1 cellular context compared by ENCODE assay signal in the genomic region with DNA sequence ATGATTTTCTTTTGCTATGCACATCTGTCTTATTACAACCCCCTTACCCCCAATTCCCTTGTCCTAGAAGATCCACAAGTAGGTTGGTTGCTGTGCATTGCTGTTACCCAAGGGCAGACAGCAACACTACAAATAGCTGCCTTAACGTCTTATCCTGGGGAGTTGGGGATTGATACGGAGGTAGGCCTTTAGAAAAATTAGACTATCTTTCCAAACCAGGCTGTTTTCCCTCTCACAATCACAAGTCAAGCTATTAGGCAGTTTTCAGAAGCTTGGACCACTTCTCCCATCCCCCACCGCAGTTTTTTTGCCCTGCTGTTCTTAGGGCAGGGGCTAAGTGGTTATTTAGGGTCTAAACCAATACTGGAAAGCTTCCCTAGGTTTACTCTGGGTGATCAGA.
TF ChIP-seq lines count a peak whose summit lies in the region.

No MANE protein-coding gene starts in this region.

TF ChIP-seq in K562, 482 proteins besides CTCF, POLR2A, EP300 and RAD21 (continues in another document):
- TF ChIP-seq ELF1 (tag; IDR thresholded peaks at IDR 0.05) (no peak), ZBTB7A (IDR thresholded peaks at IDR 0.05; ENCODE audit: borderline replicate concordance, control insufficient read depth, low read depth, low read length) (no peak), CHD1 (IDR thresholded peaks at IDR 0.05; ENCODE audit: low read length) (no peak), ZNF764 (CRISPR knock-in tag; IDR thresholded peaks at IDR 0.05; ENCODE audit: low read depth) (no peak), POLR3G (IDR thresholded peaks at IDR 0.05; ENCODE audit: extremely low read depth, insufficient read length, insufficient replicate concordance) (no peak), WHSC1 (IDR thresholded peaks at IDR 0.05; ENCODE audit: low read length) (no peak), EGR1 (conservative IDR thresholded peaks at IDR 0.05) (no peak), SRSF9 (IDR thresholded peaks at IDR 0.05; ENCODE audit: borderline replicate concordance, low read depth, low read length) (no peak), DPF2 (IDR thresholded peaks at IDR 0.05) (0 out of 2 replicates have a peak, but pooled peaks have one; percentile 19), CC2D1A (IDR thresholded peaks at IDR 0.05) (no peak), BMI1 (IDR thresholded peaks at IDR 0.05; ENCODE audit: low read length) (no peak), MYC (IDR thresholded peaks at IDR 0.05; ENCODE audit: low read depth, low read length) (no peak), MYC (CRISPR knock-in tag; IDR thresholded peaks at IDR 0.05; ENCODE audit: borderline replicate concordance, low read depth) (no peak), CBFA2T2 (conservative IDR thresholded peaks at IDR 0.05) (peak; percentile 24; the same call in 1 of the 2 replicates), HDAC8 (tag; IDR thresholded peaks at IDR 0.05) (no peak)
- TF ChIP-seq, protein P1, sequence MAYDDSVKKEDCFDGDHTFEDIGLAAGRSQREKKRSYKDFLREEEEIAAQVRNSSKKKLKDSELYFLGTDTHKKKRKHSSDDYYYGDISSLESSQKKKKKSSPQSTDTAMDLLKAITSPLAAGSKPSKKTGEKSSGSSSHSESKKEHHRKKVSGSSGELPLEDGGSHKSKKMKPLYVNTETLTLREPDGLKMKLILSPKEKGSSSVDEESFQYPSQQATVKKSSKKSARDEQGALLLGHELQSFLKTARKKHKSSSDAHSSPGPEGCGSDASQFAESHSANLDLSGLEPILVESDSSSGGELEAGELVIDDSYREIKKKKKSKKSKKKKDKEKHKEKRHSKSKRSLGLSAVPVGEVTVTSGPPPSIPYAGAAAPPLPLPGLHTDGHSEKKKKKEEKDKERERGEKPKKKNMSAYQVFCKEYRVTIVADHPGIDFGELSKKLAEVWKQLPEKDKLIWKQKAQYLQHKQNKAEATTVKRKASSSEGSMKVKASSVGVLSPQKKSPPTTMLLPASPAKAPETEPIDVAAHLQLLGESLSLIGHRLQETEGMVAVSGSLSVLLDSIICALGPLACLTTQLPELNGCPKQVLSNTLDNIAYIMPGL (CRISPR knock-in tag; IDR thresholded peaks at IDR 0.05) = no peak
- TF ChIP-seq, protein P2, sequence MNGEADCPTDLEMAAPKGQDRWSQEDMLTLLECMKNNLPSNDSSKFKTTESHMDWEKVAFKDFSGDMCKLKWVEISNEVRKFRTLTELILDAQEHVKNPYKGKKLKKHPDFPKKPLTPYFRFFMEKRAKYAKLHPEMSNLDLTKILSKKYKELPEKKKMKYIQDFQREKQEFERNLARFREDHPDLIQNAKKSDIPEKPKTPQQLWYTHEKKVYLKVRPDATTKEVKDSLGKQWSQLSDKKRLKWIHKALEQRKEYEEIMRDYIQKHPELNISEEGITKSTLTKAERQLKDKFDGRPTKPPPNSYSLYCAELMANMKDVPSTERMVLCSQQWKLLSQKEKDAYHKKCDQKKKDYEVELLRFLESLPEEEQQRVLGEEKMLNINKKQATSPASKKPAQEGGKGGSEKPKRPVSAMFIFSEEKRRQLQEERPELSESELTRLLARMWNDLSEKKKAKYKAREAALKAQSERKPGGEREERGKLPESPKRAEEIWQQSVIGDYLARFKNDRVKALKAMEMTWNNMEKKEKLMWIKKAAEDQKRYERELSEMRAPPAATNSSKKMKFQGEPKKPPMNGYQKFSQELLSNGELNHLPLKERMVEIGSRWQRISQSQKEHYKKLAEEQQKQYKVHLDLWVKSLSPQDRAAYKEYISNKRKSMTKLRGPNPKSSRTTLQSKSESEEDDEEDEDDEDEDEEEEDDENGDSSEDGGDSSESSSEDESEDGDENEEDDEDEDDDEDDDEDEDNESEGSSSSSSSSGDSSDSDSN (IDR thresholded peaks at IDR 0.05; ENCODE audit: borderline replicate concordance in 1 of 2, low read depth in 2 of 2, low read length in 2 of 2) = no peak
- TF ChIP-seq, protein P3, sequence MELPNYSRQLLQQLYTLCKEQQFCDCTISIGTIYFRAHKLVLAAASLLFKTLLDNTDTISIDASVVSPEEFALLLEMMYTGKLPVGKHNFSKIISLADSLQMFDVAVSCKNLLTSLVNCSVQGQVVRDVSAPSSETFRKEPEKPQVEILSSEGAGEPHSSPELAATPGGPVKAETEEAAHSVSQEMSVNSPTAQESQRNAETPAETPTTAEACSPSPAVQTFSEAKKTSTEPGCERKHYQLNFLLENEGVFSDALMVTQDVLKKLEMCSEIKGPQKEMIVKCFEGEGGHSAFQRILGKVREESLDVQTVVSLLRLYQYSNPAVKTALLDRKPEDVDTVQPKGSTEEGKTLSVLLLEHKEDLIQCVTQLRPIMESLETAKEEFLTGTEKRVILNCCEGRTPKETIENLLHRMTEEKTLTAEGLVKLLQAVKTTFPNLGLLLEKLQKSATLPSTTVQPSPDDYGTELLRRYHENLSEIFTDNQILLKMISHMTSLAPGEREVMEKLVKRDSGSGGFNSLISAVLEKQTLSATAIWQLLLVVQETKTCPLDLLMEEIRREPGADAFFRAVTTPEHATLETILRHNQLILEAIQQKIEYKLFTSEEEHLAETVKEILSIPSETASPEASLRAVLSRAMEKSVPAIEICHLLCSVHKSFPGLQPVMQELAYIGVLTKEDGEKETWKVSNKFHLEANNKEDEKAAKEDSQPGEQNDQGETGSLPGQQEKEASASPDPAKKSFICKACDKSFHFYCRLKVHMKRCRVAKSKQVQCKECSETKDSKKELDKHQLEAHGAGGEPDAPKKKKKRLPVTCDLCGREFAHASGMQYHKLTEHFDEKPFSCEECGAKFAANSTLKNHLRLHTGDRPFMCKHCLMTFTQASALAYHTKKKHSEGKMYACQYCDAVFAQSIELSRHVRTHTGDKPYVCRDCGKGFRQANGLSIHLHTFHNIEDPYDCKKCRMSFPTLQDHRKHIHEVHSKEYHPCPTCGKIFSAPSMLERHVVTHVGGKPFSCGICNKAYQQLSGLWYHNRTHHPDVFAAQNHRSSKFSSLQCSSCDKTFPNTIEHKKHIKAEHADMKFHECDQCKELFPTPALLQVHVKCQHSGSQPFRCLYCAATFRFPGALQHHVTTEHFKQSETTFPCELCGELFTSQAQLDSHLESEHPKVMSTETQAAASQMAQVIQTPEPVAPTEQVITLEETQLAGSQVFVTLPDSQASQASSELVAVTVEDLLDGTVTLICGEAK (IDR thresholded peaks at IDR 0.05) = no peak
- TF ChIP-seq, protein P3 (CRISPR knock-in tag; IDR thresholded peaks at IDR 0.05) = no peak
- TF ChIP-seq, protein P4, sequence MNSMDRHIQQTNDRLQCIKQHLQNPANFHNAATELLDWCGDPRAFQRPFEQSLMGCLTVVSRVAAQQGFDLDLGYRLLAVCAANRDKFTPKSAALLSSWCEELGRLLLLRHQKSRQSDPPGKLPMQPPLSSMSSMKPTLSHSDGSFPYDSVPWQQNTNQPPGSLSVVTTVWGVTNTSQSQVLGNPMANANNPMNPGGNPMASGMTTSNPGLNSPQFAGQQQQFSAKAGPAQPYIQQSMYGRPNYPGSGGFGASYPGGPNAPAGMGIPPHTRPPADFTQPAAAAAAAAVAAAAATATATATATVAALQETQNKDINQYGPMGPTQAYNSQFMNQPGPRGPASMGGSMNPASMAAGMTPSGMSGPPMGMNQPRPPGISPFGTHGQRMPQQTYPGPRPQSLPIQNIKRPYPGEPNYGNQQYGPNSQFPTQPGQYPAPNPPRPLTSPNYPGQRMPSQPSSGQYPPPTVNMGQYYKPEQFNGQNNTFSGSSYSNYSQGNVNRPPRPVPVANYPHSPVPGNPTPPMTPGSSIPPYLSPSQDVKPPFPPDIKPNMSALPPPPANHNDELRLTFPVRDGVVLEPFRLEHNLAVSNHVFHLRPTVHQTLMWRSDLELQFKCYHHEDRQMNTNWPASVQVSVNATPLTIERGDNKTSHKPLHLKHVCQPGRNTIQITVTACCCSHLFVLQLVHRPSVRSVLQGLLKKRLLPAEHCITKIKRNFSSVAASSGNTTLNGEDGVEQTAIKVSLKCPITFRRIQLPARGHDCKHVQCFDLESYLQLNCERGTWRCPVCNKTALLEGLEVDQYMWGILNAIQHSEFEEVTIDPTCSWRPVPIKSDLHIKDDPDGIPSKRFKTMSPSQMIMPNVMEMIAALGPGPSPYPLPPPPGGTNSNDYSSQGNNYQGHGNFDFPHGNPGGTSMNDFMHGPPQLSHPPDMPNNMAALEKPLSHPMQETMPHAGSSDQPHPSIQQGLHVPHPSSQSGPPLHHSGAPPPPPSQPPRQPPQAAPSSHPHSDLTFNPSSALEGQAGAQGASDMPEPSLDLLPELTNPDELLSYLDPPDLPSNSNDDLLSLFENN (IDR thresholded peaks at IDR 0.05; ENCODE audit: low read depth in 2 of 2, low read length in 2 of 2) = no peak
- TF ChIP-seq, protein P5, sequence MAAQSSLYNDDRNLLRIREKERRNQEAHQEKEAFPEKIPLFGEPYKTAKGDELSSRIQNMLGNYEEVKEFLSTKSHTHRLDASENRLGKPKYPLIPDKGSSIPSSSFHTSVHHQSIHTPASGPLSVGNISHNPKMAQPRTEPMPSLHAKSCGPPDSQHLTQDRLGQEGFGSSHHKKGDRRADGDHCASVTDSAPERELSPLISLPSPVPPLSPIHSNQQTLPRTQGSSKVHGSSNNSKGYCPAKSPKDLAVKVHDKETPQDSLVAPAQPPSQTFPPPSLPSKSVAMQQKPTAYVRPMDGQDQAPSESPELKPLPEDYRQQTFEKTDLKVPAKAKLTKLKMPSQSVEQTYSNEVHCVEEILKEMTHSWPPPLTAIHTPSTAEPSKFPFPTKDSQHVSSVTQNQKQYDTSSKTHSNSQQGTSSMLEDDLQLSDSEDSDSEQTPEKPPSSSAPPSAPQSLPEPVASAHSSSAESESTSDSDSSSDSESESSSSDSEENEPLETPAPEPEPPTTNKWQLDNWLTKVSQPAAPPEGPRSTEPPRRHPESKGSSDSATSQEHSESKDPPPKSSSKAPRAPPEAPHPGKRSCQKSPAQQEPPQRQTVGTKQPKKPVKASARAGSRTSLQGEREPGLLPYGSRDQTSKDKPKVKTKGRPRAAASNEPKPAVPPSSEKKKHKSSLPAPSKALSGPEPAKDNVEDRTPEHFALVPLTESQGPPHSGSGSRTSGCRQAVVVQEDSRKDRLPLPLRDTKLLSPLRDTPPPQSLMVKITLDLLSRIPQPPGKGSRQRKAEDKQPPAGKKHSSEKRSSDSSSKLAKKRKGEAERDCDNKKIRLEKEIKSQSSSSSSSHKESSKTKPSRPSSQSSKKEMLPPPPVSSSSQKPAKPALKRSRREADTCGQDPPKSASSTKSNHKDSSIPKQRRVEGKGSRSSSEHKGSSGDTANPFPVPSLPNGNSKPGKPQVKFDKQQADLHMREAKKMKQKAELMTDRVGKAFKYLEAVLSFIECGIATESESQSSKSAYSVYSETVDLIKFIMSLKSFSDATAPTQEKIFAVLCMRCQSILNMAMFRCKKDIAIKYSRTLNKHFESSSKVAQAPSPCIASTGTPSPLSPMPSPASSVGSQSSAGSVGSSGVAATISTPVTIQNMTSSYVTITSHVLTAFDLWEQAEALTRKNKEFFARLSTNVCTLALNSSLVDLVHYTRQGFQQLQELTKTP (IDR thresholded peaks at IDR 0.05; ENCODE audit: low read depth in 1 of 2, partially characterized antibody in 2 of 2) = no peak
- TF ChIP-seq, protein P6, sequence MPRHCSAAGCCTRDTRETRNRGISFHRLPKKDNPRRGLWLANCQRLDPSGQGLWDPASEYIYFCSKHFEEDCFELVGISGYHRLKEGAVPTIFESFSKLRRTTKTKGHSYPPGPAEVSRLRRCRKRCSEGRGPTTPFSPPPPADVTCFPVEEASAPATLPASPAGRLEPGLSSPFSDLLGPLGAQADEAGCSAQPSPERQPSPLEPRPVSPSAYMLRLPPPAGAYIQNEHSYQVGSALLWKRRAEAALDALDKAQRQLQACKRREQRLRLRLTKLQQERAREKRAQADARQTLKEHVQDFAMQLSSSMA (CRISPR knock-in tag; IDR thresholded peaks at IDR 0.05) = no peak
- TF ChIP-seq, protein P7, sequence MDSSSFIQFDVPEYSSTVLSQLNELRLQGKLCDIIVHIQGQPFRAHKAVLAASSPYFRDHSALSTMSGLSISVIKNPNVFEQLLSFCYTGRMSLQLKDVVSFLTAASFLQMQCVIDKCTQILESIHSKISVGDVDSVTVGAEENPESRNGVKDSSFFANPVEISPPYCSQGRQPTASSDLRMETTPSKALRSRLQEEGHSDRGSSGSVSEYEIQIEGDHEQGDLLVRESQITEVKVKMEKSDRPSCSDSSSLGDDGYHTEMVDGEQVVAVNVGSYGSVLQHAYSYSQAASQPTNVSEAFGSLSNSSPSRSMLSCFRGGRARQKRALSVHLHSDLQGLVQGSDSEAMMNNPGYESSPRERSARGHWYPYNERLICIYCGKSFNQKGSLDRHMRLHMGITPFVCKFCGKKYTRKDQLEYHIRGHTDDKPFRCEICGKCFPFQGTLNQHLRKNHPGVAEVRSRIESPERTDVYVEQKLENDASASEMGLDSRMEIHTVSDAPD (CRISPR knock-in tag; IDR thresholded peaks at IDR 0.05) = no peak
- TF ChIP-seq, protein P8, sequence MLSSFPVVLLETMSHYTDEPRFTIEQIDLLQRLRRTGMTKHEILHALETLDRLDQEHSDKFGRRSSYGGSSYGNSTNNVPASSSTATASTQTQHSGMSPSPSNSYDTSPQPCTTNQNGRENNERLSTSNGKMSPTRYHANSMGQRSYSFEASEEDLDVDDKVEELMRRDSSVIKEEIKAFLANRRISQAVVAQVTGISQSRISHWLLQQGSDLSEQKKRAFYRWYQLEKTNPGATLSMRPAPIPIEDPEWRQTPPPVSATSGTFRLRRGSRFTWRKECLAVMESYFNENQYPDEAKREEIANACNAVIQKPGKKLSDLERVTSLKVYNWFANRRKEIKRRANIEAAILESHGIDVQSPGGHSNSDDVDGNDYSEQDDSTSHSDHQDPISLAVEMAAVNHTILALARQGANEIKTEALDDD (IDR thresholded peaks at IDR 0.05) = 0 out of 2 replicates have a peak, but pooled peaks have one; percentile 19
- TF ChIP-seq, protein P9, sequence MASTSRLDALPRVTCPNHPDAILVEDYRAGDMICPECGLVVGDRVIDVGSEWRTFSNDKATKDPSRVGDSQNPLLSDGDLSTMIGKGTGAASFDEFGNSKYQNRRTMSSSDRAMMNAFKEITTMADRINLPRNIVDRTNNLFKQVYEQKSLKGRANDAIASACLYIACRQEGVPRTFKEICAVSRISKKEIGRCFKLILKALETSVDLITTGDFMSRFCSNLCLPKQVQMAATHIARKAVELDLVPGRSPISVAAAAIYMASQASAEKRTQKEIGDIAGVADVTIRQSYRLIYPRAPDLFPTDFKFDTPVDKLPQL (IDR thresholded peaks at IDR 0.05; ENCODE audit: extremely low read depth, insufficient read length) = no peak
